10 cellular contexts compared by ENCODE assay signal in genomic region chr13:99214232-99214631, GRCh38. TPM values are rescaled to one million over a fixed set of nuclear protein-coding genes. Genes with fewer than 3 reads are reported as not detected.
DNase-seq lines count a peak whose midpoint lies in the region; ATAC-seq, FAIRE-seq and TF ChIP-seq lines count a peak whose summit lies in the region.
"Had no signal": no experiment of that assay in that cellular context is flagged by ENCODE, and none has a peak within 500 bp of the region (broad histone marks: within the 10 kb centered on the region; RNA-seq: fewer than 3 reads in every experiment).

No MANE protein-coding gene starts in this region.

- H3K9me1 ChIP-seq in keratinocyte (ENCODE audit: control insufficient read depth, extremely low read depth, insufficient read depth, low read length): no peaks in the 10 kb centered on the region

- TF ChIP-seq POLR2A in lower leg skin (IDR thresholded peaks at IDR 0.05): no peak

- H3K36me3 Mint-ChIP-seq in T-helper 17 cell (ENCODE audit: low read depth): no peaks in the 10 kb centered on the region
- H3K36me3 Mint-ChIP-seq in Calu3 (ENCODE audit: insufficient read depth, unreplicated experiment): no peaks in the 10 kb centered on the region

- no peaks in the 10 kb centered on the region for H3K9me3 Mint-ChIP-seq in Calu3 (ENCODE audit: low read depth, unreplicated experiment)

- H3K27ac ChIP-seq in keratinocyte (ENCODE audit: control insufficient read depth, insufficient read depth, low read length): peak overlapping the region; percentile 19

- BruUV-seq in Calu3 (replicated peaks; lab: Mats Ljungman, UMichigan): no TSS peak

- H3K27me3 Mint-ChIP-seq in T-helper 17 cell (no peaks in the 10 kb centered on the region), Calu3 (ENCODE audit: unreplicated experiment) (no peaks in the 10 kb centered on the region)

- H3K27ac Mint-ChIP-seq in T-helper 17 cell: peak overlapping the region; percentile 99
- no peak overlapping the region for H3K27ac Mint-ChIP-seq in Calu3 (ENCODE audit: unreplicated experiment)

- H3K4me3 ChIP-seq in GM12864 (ENCODE audit: low read depth, low read length): no peak overlapping the region
- H3K4me3 ChIP-seq in keratinocyte (ENCODE audit: control insufficient read depth in 2 of 3, extremely low read depth in 1 of 3, insufficient read depth in 2 of 3, low read depth in 1 of 3, low read length in 3 of 3): peak overlapping the region in 1 of 3 experiments; percentile 8
- no peak overlapping the region for H3K4me3 ChIP-seq in lower leg skin (ENCODE audit: low read depth, poor library complexity, severe bottlenecking)

- FAIRE-seq in keratinocyte (lab: Jason Lieb, UNC): peak; percentile 80

- H2AFZ ChIP-seq in keratinocyte (ENCODE audit: control insufficient read depth, low read length): no peak overlapping the region

- CTCF ChIA-PET in Calu3 (lab: Charles Lee): no interaction called here

- peak overlapping the region; percentile 91 for H3K4me3 Mint-ChIP-seq in T-helper 17 cell
- H3K4me3 Mint-ChIP-seq in Calu3 (ENCODE audit: low read depth, unreplicated experiment): no peak overlapping the region

- intact Hi-C loops in lower leg skin (cut with DNase I; ENCODE audit: low total_unique reads) (no loop called here), Calu3 (cut with micrococcal nuclease; ENCODE audit: unreplicated experiment) (no loop called here)

- ATAC-seq in GM21786 (IDR thresholded peaks at IDR 0.05; ENCODE audit: unreplicated experiment) (peak; percentile 81), T-helper 17 cell (peak; percentile 10)
- ATAC-seq: Panc1 had no signal

- no peaks in the 10 kb centered on the region for H3K27me3 ChIP-seq in keratinocyte (ENCODE audit: control insufficient read depth, extremely low read depth, insufficient read depth, low read length)

- no peak overlapping the region for H3K9ac ChIP-seq in keratinocyte (ENCODE audit: control insufficient read depth, extremely low read depth, insufficient read depth, low read length)

- H3K4me1 ChIP-seq in keratinocyte (ENCODE audit: control insufficient read depth, extremely low read depth, insufficient read depth, low read length): peaks cover 43% of the 10 kb centered on the region

- no peak for TF ChIP-seq CTCF in GM12864 (IDR thresholded peaks at IDR 0.05; ENCODE audit: low read depth, low read length, missing control alignments)
- TF ChIP-seq CTCF in keratinocyte (optimal IDR thresholded peaks at IDR 0.05 in 1 of 3, IDR thresholded peaks at IDR 0.05 in 1 of 3, conservative IDR thresholded peaks at IDR 0.05 in 1 of 3; ENCODE audit: extremely low read depth in 1 of 3, insufficient read depth in 2 of 3, low read length in 3 of 3): no peak
- TF ChIP-seq CTCF in lower leg skin (IDR thresholded peaks at IDR 0.05): no peak
- TF ChIP-seq CTCF in Calu3 (IDR thresholded peaks at IDR 0.05; ENCODE audit: unreplicated experiment): no peak

- DNase-seq in GM12864 (ENCODE audit: low read depth) (peak; percentile 76), T-helper 17 cell (no peak), keratinocyte (ENCODE audit: low read depth, low spot score) (no peak), lower leg skin (ENCODE audit: low spot score in 2 of 2) (no peak), NCI-H345 (lab: John Stamatoyannopoulos, UW) (no peak), Ammon's horn (ENCODE audit: low spot score) (no peak), Calu3 (no peak)
- DNase-seq: GF-D8 had no signal

- H4K20me1 ChIP-seq in keratinocyte (ENCODE audit: control insufficient read depth, extremely low read depth, insufficient read depth, low read length): no peaks in the 10 kb centered on the region

- dilution Hi-C loops in keratinocyte (cut with MboI; ENCODE audit: extremely low pct_ligation_motif_present, low sequenced_read_pairs): no loop called here

- peak overlapping the region; percentile 84 for H3K4me2 ChIP-seq in keratinocyte (ENCODE audit: control insufficient read depth, extremely low read depth, insufficient read depth, low read depth, low read length)

- peaks cover 0 to 3% of the 10 kb centered on the region in 2 experiments for H3K36me3 ChIP-seq in keratinocyte (ENCODE audit: control insufficient read depth in 2 of 2, extremely low read depth in 1 of 2, insufficient read depth in 2 of 2, low read length in 2 of 2)

- WGBS in lower leg skin, 2 donors: 36 to 53% methylated on average over 7 of the region's 7 CpGs

- peaks cover 66% of the 10 kb centered on the region for H3K79me2 ChIP-seq in keratinocyte (ENCODE audit: control insufficient read depth, insufficient read depth, low read length)

- H3K4me1 Mint-ChIP-seq in T-helper 17 cell: peaks cover 55% of the 10 kb centered on the region
- H3K4me1 Mint-ChIP-seq in Calu3 (ENCODE audit: low read depth, unreplicated experiment): no peaks in the 10 kb centered on the region

- no peaks in the 10 kb centered on the region for H3K9me3 ChIP-seq in T-helper 17 cell (ENCODE audit: control insufficient read depth, low read length, poor library complexity, severe bottlenecking)
- no peaks in the 10 kb centered on the region for H3K9me3 ChIP-seq in keratinocyte (ENCODE audit: control insufficient read depth, low read depth, low read length)

RNA-seq across cellular contexts. Expression of gene UBAC2, which starts 13.6 kb away (rescaled TPM):
- total RNA-seq in T-helper 17 cell: 10 to 100 TPM; 74.2 to 75.3 TPM
- 82.8 to 104 TPM (median 91.7 TPM) in 3 replicates for polyA plus RNA-seq in keratinocyte
- 35.3 TPM for polyA plus RNA-seq in keratinocyte (2011; ENCODE audit: low read depth)
- polyA plus RNA-seq in keratinocyte (2011; cell fraction: cytosol; rRNA removed): 58.2 and 79.9 TPM in 2 replicates
- 82.6 and 91.2 TPM in 2 replicates for polyA plus RNA-seq in keratinocyte (2011; cell fraction: nucleus; rRNA removed)
- 52.7 and 67.4 TPM in 2 replicates for polyA plus RNA-seq in keratinocyte (2012; ENCODE audit: low replicate concordance)
- 38.7 to 51.7 TPM (median 46.6 TPM) in 3 replicates for polyA minus RNA-seq in keratinocyte
- 43.5 TPM for polyA minus RNA-seq in keratinocyte (2011; cell fraction: cytosol; rRNA and poly(A)+ RNA removed)
- polyA minus RNA-seq in keratinocyte (2011; cell fraction: nucleus; rRNA and poly(A)+ RNA removed): 37.5 and 62.9 TPM in 2 replicates
- total RNA-seq in lower leg skin: 100 to 1,000 TPM in 2 of 4 donors, 10 to 100 TPM in 2; 94.8 to 125 (median 106) TPM
- total RNA-seq in Calu3 (2022): 41.0 and 43.8 TPM in 2 replicates

RNA-seq across cellular contexts. Expression of gene GPR18, which starts 43.9 kb away (rescaled TPM):
- total RNA-seq in T-helper 17 cell: 10 to 100 TPM; 10.1 to 13.6 TPM
- not detected in 3 replicates for polyA plus RNA-seq in keratinocyte
- not detected for polyA plus RNA-seq in keratinocyte (2011; ENCODE audit: low read depth)
- polyA plus RNA-seq in keratinocyte (2011; cell fraction: cytosol; rRNA removed): not detected in 2 replicates
- not detected in 2 replicates for polyA plus RNA-seq in keratinocyte (2011; cell fraction: nucleus; rRNA removed)
- 0.68 TPM in 1 of 2 replicates, not detected in the other for polyA plus RNA-seq in keratinocyte (2012; ENCODE audit: low replicate concordance)
- not detected in 3 replicates for polyA minus RNA-seq in keratinocyte
- not detected for polyA minus RNA-seq in keratinocyte (2011; cell fraction: cytosol; rRNA and poly(A)+ RNA removed)
- not detected in 2 replicates for polyA minus RNA-seq in keratinocyte (2011; cell fraction: nucleus; rRNA and poly(A)+ RNA removed)
- total RNA-seq in lower leg skin: not detected
- total RNA-seq in Calu3 (2022): not detected in 2 replicates

Comparison
In these comparisons a context has a peak if more than half of its experiments do, and no peak if none do; other contexts are left out.
1. RNA of gene GPR18, which starts 43.9 kb away (total RNA-seq): 10.1 to 13.6 TPM in T-helper 17 cell; not detected in lower leg skin and not detected in Calu3; every median in the first group is over 10 times any median in the second.